Comparison of ENCODE assay signal across 8 cellular contexts in the genomic region with DNA sequence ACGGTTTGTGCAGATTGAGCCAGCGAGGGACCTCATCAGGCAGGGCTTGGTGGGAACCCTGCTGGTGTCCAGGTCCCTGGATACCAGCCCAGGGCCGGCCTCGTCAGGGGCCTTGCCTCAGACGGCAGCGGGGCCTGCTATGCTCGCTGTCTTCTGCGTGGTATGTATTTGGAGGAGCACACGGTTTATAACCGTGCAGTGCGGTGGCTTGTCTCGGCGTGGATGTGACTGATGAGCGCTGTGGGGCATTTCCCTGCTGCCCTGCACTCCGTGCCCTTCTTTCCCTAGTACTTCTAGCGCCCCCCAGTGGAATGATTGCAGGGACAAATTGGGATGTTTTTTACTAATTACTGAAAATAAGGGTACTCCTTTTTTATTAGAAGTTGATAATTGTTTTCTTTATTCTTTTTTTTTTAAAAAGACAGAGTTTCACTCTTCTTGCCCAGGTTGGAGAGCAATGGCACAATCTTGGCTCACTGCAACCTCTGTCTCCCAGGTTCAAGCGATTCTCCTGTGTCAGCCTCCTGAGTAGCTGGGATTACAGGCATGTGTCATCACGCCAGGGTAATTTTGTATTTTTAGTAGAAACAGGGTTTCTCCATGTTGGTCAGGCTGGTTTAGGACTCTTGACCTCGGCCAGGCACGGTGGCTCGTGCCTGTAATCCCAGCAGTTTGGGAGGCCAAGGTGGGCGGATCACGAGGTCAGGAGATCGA. TPM values are rescaled to one million over a fixed set of nuclear protein-coding genes. Genes with fewer than 3 reads are reported as not detected.
DNase-seq lines count a peak whose midpoint lies in the region; ATAC-seq and TF ChIP-seq lines count a peak whose summit lies in the region.

No MANE protein-coding gene starts in this region.

- H3K27ac ChIP-seq in left ventricle myocardium inferior (replicated peaks) = no peak overlapping the region
- no peak overlapping the region for H3K27ac ChIP-seq in smooth muscle cell (ENCODE audit: low read depth)

- no peaks in the 10 kb centered on the region for H4K20me1 ChIP-seq in smooth muscle cell (ENCODE audit: low read depth)

- H3F3A ChIP-seq in smooth muscle cell (ENCODE audit: low read depth) = no peaks in the 10 kb centered on the region

- no peak overlapping the region for H3K9ac ChIP-seq in smooth muscle cell (ENCODE audit: low read depth)

- H3K27me3 ChIP-seq in left ventricle myocardium inferior (ENCODE audit: low read depth) (no peaks in the 10 kb centered on the region), smooth muscle cell (ENCODE audit: low read depth) (no peaks in the 10 kb centered on the region)

- H3K4me1 ChIP-seq in left ventricle myocardium inferior (no peaks in the 10 kb centered on the region), smooth muscle cell (ENCODE audit: low read depth) (no peaks in the 10 kb centered on the region)

- intact Hi-C loops in left ventricle myocardium inferior (cut with micrococcal nuclease) = no loop called here

- H3K4me2 ChIP-seq in smooth muscle cell = no peak overlapping the region

- peak; percentile 70 for TF ChIP-seq CTCF in left ventricle myocardium inferior (IDR thresholded peaks at IDR 0.05; ENCODE audit: borderline replicate concordance)
- TF ChIP-seq CTCF in smooth muscle cell (IDR thresholded peaks at IDR 0.05; ENCODE audit: borderline replicate concordance, insufficient read depth, poor library complexity, severe bottlenecking) = peak; percentile 65

- peaks cover 61% of the 10 kb centered on the region for H3K36me3 ChIP-seq in left ventricle myocardium inferior
- H3K36me3 ChIP-seq in smooth muscle cell (ENCODE audit: low read depth) = peaks cover 4% of the 10 kb centered on the region

- no peaks in the 10 kb centered on the region for H3K79me2 ChIP-seq in smooth muscle cell (ENCODE audit: low read depth)

- H3K9me3 ChIP-seq in left ventricle myocardium inferior (replicated peaks) (no peaks in the 10 kb centered on the region), smooth muscle cell (replicated peaks; ENCODE audit: low read depth) (no peaks in the 10 kb centered on the region)

- in situ Hi-C loops in G401 (cut with HindIII; ENCODE audit: low sequenced_read_pairs) = loop anchor here (10.0 kb wide), 1 partner anchor 102 kb away; no protein-coding TSS in a partner anchor

- 85% methylated on average over 24 of the region's 24 CpGs for WGBS in smooth muscle cell (ENCODE audit: low lambda C conversion rate)

- H3K4me3 ChIP-seq in left ventricle myocardium inferior = no peak overlapping the region
- no peak overlapping the region for H3K4me3 ChIP-seq in smooth muscle cell

- ATAC-seq in HG03025 (IDR thresholded peaks at IDR 0.05; ENCODE audit: low FRiP score, unreplicated experiment) (no peak), HG02571 (IDR thresholded peaks at IDR 0.05; ENCODE audit: unreplicated experiment) (no peak)

- H2AFZ ChIP-seq in smooth muscle cell (ENCODE audit: low read depth) = no peak overlapping the region

- DNase-seq in G401 (ENCODE audit: low spot score) (peak; percentile 32), NCI-H1694 (lab: John Stamatoyannopoulos, UW) (peak; percentile 81), left ventricle myocardium inferior (no peak), smooth muscle cell (lab: John Stamatoyannopoulos, UW; ENCODE audit: unreplicated experiment) (no peak), GDM1 (lab: John Stamatoyannopoulos, UW) (no peak)
- peak; percentile 37 for DNase-seq in activated naive CD4-positive, alpha-beta T cell treated with anti-CD3 and anti-CD28 coated beads, Interleukin-2, amount 50 U/mL, for 16 hours

RNA-seq across cellular contexts. Expression of a gene that starts 15.3 kb away (rescaled TPM):
- total RNA-seq in G401 (2014; rRNA removed; shearing (Covaris generic)) = 86.4 and 108 TPM in 2 replicates
- total RNA-seq in left ventricle myocardium inferior (48.0 TPM), smooth muscle cell (29.1 and 31.5 TPM in 2 replicates)
- polyA plus RNA-seq in smooth muscle cell = 38.8 and 45.3 TPM in 2 replicates

RNA-seq across cellular contexts. Expression of a gene that starts 31.8 kb away (rescaled TPM):
- total RNA-seq in G401 (2014; rRNA removed; shearing (Covaris generic)) = 0.03 and 0.43 TPM in 2 replicates
- 79.1 TPM for total RNA-seq in left ventricle myocardium inferior
- 0.94 and 1.3 TPM in 2 replicates for total RNA-seq in smooth muscle cell
- polyA plus RNA-seq in smooth muscle cell = 1.2 and 2.5 TPM in 2 replicates

RNA-seq across cellular contexts. Expression of a gene that starts 50.7 kb away (rescaled TPM):
- total RNA-seq in G401 (2014; rRNA removed; shearing (Covaris generic)) = 44.4 and 44.8 TPM in 2 replicates
- total RNA-seq in left ventricle myocardium inferior (13.6 TPM), smooth muscle cell (12.8 and 16.8 TPM in 2 replicates)
- 26.9 and 34.8 TPM in 2 replicates for polyA plus RNA-seq in smooth muscle cell

Comparison
In these comparisons a context has a peak if more than half of its experiments do, and no peak if none do; other contexts are left out.
1. DNase-seq: peak in G401 (single experiment), NCI-H1694 (single experiment) and activated naive CD4-positive, alpha-beta T cell treated with anti-CD3 and anti-CD28 coated beads, Interleukin-2, amount 50 U/mL, for 16 hours (single experiment); none in left ventricle myocardium inferior (single experiment), smooth muscle cell (single experiment) and GDM1 (single experiment).
2. RNA of a gene that starts 31.8 kb away (total RNA-seq): 79.1 TPM in left ventricle myocardium inferior (single experiment); 0.94 to 1.3 TPM in smooth muscle cell and 0.03 to 0.43 TPM in G401; every median in the first group is over 10 times any median in the second.